Comparison of ENCODE assay signal across 17 cellular contexts in the genomic region with DNA sequence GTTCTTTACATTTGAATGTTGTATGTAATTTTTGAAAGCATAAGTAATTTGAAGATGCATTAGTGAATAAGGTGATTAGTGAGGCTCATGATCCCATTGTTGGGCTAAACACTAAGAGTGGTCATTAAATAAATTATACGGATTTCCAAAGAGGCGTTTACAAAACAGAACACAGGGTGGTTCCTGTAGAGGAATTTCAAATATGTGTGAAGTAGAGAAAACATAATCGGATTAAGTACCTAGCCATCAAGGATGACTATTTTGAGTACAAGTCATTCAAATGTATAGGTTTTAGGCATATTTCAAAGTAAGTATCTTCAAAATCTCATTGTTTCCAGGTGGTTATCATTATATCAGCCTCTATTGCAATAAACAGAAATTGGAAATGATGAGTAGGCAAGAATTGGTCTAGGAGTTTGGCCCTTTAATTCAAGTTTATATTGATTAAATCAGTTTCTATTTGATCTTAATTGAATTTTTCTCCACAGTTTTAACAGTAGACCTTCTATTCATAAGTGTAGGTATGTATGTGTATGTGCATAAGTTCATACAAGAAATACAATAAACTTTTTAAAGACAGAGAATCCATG.
DNase-seq lines count a peak whose midpoint lies in the region; ATAC-seq, FAIRE-seq and TF ChIP-seq lines count a peak whose summit lies in the region.
"Had no signal": no experiment of that assay in that cellular context is flagged by ENCODE, and none has a peak within 500 bp of the region (broad histone marks: within the 10 kb centered on the region; RNA-seq: fewer than 3 reads in every experiment).

No MANE protein-coding gene starts in this region.

- H3K36me3 Mint-ChIP-seq in CD4-positive, alpha-beta T cell (ENCODE audit: low read depth) = no peaks in the 10 kb centered on the region
- no peaks in the 10 kb centered on the region for H3K36me3 Mint-ChIP-seq in activated T-cell treated with anti-CD3 and anti-CD28 coated beads, Interleukin-2, amount 50 U/mL, for 24 hours (ENCODE audit: low read depth)
- H3K36me3 Mint-ChIP-seq: CD14-positive monocyte; CD8-positive, alpha-beta memory T cell had no signal

- H3K18ac ChIP-seq in mesendoderm (ENCODE audit: low read length) = no peak overlapping the region

- no peaks in the 10 kb centered on the region for H4K20me1 ChIP-seq in K562 (replicated peaks; ENCODE audit: control insufficient read depth, insufficient read depth, low read length)

- no peak overlapping the region for H2BK120ac ChIP-seq in mesendoderm (ENCODE audit: low read depth, low read length)

- H3K56ac ChIP-seq in mesendoderm (ENCODE audit: low read length) = no peak overlapping the region

- no peak overlapping the region for H4K5ac ChIP-seq in mesendoderm (ENCODE audit: low read length)

- no peaks in the 10 kb centered on the region for H3K9me3 Mint-ChIP-seq in CD4-positive, alpha-beta T cell
- peaks cover 6% of the 10 kb centered on the region for H3K9me3 Mint-ChIP-seq in activated T-cell treated with anti-CD3 and anti-CD28 coated beads, Interleukin-2, amount 50 U/mL, for 24 hours
- H3K9me3 Mint-ChIP-seq: HFFc6 had no signal

- in situ Hi-C loops in K562 (cut with MboI) = no loop called here

- no peak overlapping the region for H2AK5ac ChIP-seq in mesendoderm (ENCODE audit: low read length)

- H3K9me3 ChIP-seq in A673 (ENCODE audit: low read depth, low read length, poor library complexity, severe bottlenecking) = no peaks in the 10 kb centered on the region
- H3K9me3 ChIP-seq in HUES48 (ENCODE audit: control insufficient read depth, insufficient read depth, low read length) = peaks cover 19% of the 10 kb centered on the region; the same call in 1 of the 2 replicates
- no peaks in the 10 kb centered on the region for H3K9me3 ChIP-seq in K562 (replicated peaks; ENCODE audit: control insufficient read depth, insufficient read depth, low read depth, low read length)
- no peaks in the 10 kb centered on the region for H3K9me3 ChIP-seq in CD4-positive, alpha-beta T cell (ENCODE audit: control insufficient read depth, low read length)

- BruUV-seq in A673 (replicated peaks; lab: Mats Ljungman, UMichigan) (no TSS peak), K562 (replicated peaks; lab: Mats Ljungman, UMichigan) (no TSS peak)

- H3K4me3 ChIP-seq in A673 (ENCODE audit: low read depth, low read length, poor library complexity, severe bottlenecking) (no peak overlapping the region), HUES48 (ENCODE audit: low read depth, low read length) (no peak overlapping the region), K562 (no peak overlapping the region), mesendoderm (ENCODE audit: low read length) (no peak overlapping the region)
- H3K4me3 ChIP-seq: GM23248 had no signal

- H3K4me3 Mint-ChIP-seq in CD4-positive, alpha-beta T cell = no peak overlapping the region
- H3K4me3 Mint-ChIP-seq in activated T-cell treated with anti-CD3 and anti-CD28 coated beads, Interleukin-2, amount 50 U/mL, for 24 hours = no peak overlapping the region
- H3K4me3 Mint-ChIP-seq: CD14-positive monocyte; CD8-positive, alpha-beta memory T cell; HFFc6 had no signal

- no peaks in the 10 kb centered on the region for H3K4me1 Mint-ChIP-seq in CD4-positive, alpha-beta T cell (ENCODE audit: low read depth)
- peaks cover 10% of the 10 kb centered on the region for H3K4me1 Mint-ChIP-seq in activated T-cell treated with anti-CD3 and anti-CD28 coated beads, Interleukin-2, amount 50 U/mL, for 24 hours (ENCODE audit: low read depth)
- H3K4me1 Mint-ChIP-seq: CD8-positive, alpha-beta memory T cell had no signal

- DNase-seq in A673 (ENCODE audit: low spot score) (peak; percentile 39), K562 (ENCODE audit: extremely low read depth in 1 of 4, low spot score in 3 of 4) (no peak), mesendoderm (peak; percentile 56), dermis blood vessel endothelial cell (no peak)
- no peak for DNase-seq in CD4-positive, alpha-beta T cell
- DNase-seq in activated T-cell treated with anti-CD3 and anti-CD28 coated beads, Interleukin-2, amount 50 U/mL, for 24 hours = no peak
- DNase-seq: CD8-positive, alpha-beta memory T cell; DMS53; GM23248; HCEC 1CT; HFFc6; Karpas-422 had no signal

- H3K36me3 ChIP-seq in A673 (ENCODE audit: insufficient read depth, low read length, poor library complexity, severe bottlenecking) = no peaks in the 10 kb centered on the region
- no peaks in the 10 kb centered on the region for H3K36me3 ChIP-seq in HUES48 (ENCODE audit: control insufficient read depth, insufficient read depth, low read length)
- no peaks in the 10 kb centered on the region for H3K36me3 ChIP-seq in K562 (ENCODE audit: control insufficient read depth, insufficient read depth, low read length)
- no peaks in the 10 kb centered on the region for H3K36me3 ChIP-seq in mesendoderm (ENCODE audit: control insufficient read depth, insufficient read depth, low read length)

- H3K9ac ChIP-seq in HUES48 (ENCODE audit: low read depth, low read length) (no peak overlapping the region), K562 (ENCODE audit: insufficient read depth in 1 of 2, low read depth in 2 of 2, low read length in 2 of 2) (no peak overlapping the region), mesendoderm (ENCODE audit: low read length) (no peak overlapping the region)
- H3K9ac ChIP-seq: GM23248 had no signal

- POLR2A ChIA-PET in A673 (lab: Charles Lee; ENCODE audit: low non-redundant PET) (no interaction called here), K562 (lab: Yijun Ruan, JAX) (no interaction called here)
- POLR2A ChIA-PET in CD4-positive, alpha-beta T cell (lab: Charles Lee) = no interaction called here

- no peak overlapping the region for H3K4ac ChIP-seq in mesendoderm (ENCODE audit: low read depth, low read length)

- H3K9me1 ChIP-seq in K562 (ENCODE audit: control insufficient read depth, insufficient read depth, low read length) = no peaks in the 10 kb centered on the region

- TF ChIP-seq CTCF in A673 (conservative IDR thresholded peaks at IDR 0.05; ENCODE audit: low read depth, low read length) (no peak), K562 (IDR thresholded peaks at IDR 0.05 in 2 of 3, conservative IDR thresholded peaks at IDR 0.05 in 1 of 3; ENCODE audit: insufficient read depth in 2 of 3, low read depth in 1 of 3, low read length in 3 of 3) (no peak)
- no peak for TF ChIP-seq CTCF in CD4-positive, alpha-beta T cell (IDR thresholded peaks at IDR 0.05)

- H2AFZ ChIP-seq in K562 (ENCODE audit: low read depth, low read length) = no peak overlapping the region
- H2AFZ ChIP-seq: GM23248 had no signal

- H3K27me3 ChIP-seq in A673 (replicated peaks; ENCODE audit: insufficient read depth, low read depth, low read length, poor library complexity) = no peaks in the 10 kb centered on the region
- H3K27me3 ChIP-seq in HUES48 (ENCODE audit: control insufficient read depth, insufficient read depth, low read length) = no peaks in the 10 kb centered on the region
- peaks cover 7 to 11% of the 10 kb centered on the region in 2 experiments; a peak in 2 of 5 replicates for H3K27me3 ChIP-seq in K562 (ENCODE audit: control insufficient read depth in 2 of 2, insufficient read depth in 2 of 2, low read length in 2 of 2)
- no peaks in the 10 kb centered on the region for H3K27me3 ChIP-seq in mesendoderm (ENCODE audit: insufficient read depth, low read length, poor library complexity)
- no peaks in the 10 kb centered on the region for H3K27me3 ChIP-seq in CD4-positive, alpha-beta T cell (ENCODE audit: control insufficient read depth, insufficient read depth, low read length)

- H3K27ac ChIP-seq in A673 (ENCODE audit: low read depth, low read length, poor library complexity, severe bottlenecking) = no peak overlapping the region
- H3K27ac ChIP-seq in HUES48 (ENCODE audit: low read depth, low read length) = peak overlapping the region; percentile 60
- no peak overlapping the region for H3K27ac ChIP-seq in K562 (ENCODE audit: extremely low read depth, low read depth, low read length)
- no peak overlapping the region for H3K27ac ChIP-seq in mesendoderm (ENCODE audit: low read depth, low read length)
- H3K27ac ChIP-seq in CD4-positive, alpha-beta T cell (ENCODE audit: low read depth, low read length) = no peak overlapping the region
- H3K27ac ChIP-seq: GM23248, HL-60 had no signal

- H3K27ac Mint-ChIP-seq in CD4-positive, alpha-beta T cell = no peak overlapping the region
- H3K27ac Mint-ChIP-seq in activated T-cell treated with anti-CD3 and anti-CD28 coated beads, Interleukin-2, amount 50 U/mL, for 24 hours = no peak overlapping the region
- H3K27ac Mint-ChIP-seq: CD14-positive monocyte; CD8-positive, alpha-beta memory T cell; HFFc6 had no signal

- peaks cover 7% of the 10 kb centered on the region for H3K27me3 Mint-ChIP-seq in CD4-positive, alpha-beta T cell
- H3K27me3 Mint-ChIP-seq in activated T-cell treated with anti-CD3 and anti-CD28 coated beads, Interleukin-2, amount 50 U/mL, for 24 hours = peaks cover 9% of the 10 kb centered on the region

- intact Hi-C loops in A673 (cut with micrococcal nuclease; ENCODE audit: unreplicated experiment) (no loop called here), K562 (cut with micrococcal nuclease) (no loop called here)
- intact Hi-C loops in CD4-positive, alpha-beta T cell (cut with DNase I, micrococcal nuclease) = no loop called here

- no peak for TF ChIP-seq POLR2A in K562 (conservative IDR thresholded peaks at IDR 0.05)

- H3K4me1 ChIP-seq in A673 (ENCODE audit: insufficient read depth, low read length, poor library complexity, severe bottlenecking) (no peaks in the 10 kb centered on the region), HUES48 (ENCODE audit: control insufficient read depth, insufficient read depth, low read length) (peaks cover 23% of the 10 kb centered on the region), K562 (replicated peaks in 1 of 2; ENCODE audit: control insufficient read depth in 2 of 2, insufficient read depth in 2 of 2, low read length in 2 of 2) (no peaks in the 10 kb centered on the region), mesendoderm (ENCODE audit: control insufficient read depth, low read depth, low read length) (no peaks in the 10 kb centered on the region)

- H3K23ac ChIP-seq in mesendoderm (ENCODE audit: low read length) = no peak overlapping the region

- H4K8ac ChIP-seq in mesendoderm (ENCODE audit: low read depth, low read length) = no peak overlapping the region

- FAIRE-seq in K562 (lab: Jason Lieb, UNC) = no peak
- FAIRE-seq: A204.1 had no signal

- no peaks in the 10 kb centered on the region for H3K79me1 ChIP-seq in mesendoderm (ENCODE audit: low read length)

- CTCF ChIA-PET in A673 (lab: Charles Lee) (no interaction called here), K562 (lab: Yijun Ruan, JAX; ENCODE audit: low intra/inter-chr PET ratio) (no interaction called here)
- CTCF ChIA-PET in CD4-positive, alpha-beta T cell (lab: Charles Lee) = no interaction called here

- WGBS in K562 (ENCODE audit: insufficient coverage, low coverage, missing lambda C conversion rate) = 2% methylated on average over 3 of the region's 3 CpGs
- no CpG with 5 or more reads among the region's 3 CpGs for WGBS in mesendoderm (ENCODE audit: extremely low coverage, insufficient coverage, low lambda C conversion rate)

- no peaks in the 10 kb centered on the region for H3K79me2 ChIP-seq in K562 (ENCODE audit: control insufficient read depth, insufficient read depth, low read length)
- H3K79me2 ChIP-seq in mesendoderm (ENCODE audit: control insufficient read depth, insufficient read depth, low read length) = no peaks in the 10 kb centered on the region

- ATAC-seq in K562 (no peak), GM21528 (IDR thresholded peaks at IDR 0.05; ENCODE audit: low FRiP score, unreplicated experiment) (no peak)
- ATAC-seq in CD4-positive, alpha-beta T cell (ENCODE audit: poor library complexity) = no peak

- no peak for TF ChIP-seq RAD21 in K562 (CRISPR knock-in tag; conservative IDR thresholded peaks at IDR 0.05 in 1 of 2, IDR thresholded peaks at IDR 0.05 in 1 of 2)

- H3K4me2 ChIP-seq in K562 (ENCODE audit: insufficient read depth, low read length) (no peak overlapping the region), mesendoderm (ENCODE audit: low read length) (no peak overlapping the region)

- H2BK15ac ChIP-seq in mesendoderm (replicated peaks; ENCODE audit: low read depth) = no peak overlapping the region

- H2BK5ac ChIP-seq in mesendoderm (ENCODE audit: low read length) = no peak overlapping the region

- TF ChIP-seq EP300 in K562 (IDR thresholded peaks at IDR 0.05; ENCODE audit: low read length) = no peak

Comparison
In these comparisons a context has a peak if more than half of its experiments do, and no peak if none do; other contexts are left out.
1. DNase-seq: peak in A673 (single experiment) and mesendoderm (single experiment); none in K562 (0 of 4), CD4-positive, alpha-beta T cell (0 of 10), activated T-cell treated with anti-CD3 and anti-CD28 coated beads, Interleukin-2, amount 50 U/mL, for 24 hours (single experiment) and dermis blood vessel endothelial cell (single experiment).